ENCODE assay signal across 9 cellular contexts in the genomic region with DNA sequence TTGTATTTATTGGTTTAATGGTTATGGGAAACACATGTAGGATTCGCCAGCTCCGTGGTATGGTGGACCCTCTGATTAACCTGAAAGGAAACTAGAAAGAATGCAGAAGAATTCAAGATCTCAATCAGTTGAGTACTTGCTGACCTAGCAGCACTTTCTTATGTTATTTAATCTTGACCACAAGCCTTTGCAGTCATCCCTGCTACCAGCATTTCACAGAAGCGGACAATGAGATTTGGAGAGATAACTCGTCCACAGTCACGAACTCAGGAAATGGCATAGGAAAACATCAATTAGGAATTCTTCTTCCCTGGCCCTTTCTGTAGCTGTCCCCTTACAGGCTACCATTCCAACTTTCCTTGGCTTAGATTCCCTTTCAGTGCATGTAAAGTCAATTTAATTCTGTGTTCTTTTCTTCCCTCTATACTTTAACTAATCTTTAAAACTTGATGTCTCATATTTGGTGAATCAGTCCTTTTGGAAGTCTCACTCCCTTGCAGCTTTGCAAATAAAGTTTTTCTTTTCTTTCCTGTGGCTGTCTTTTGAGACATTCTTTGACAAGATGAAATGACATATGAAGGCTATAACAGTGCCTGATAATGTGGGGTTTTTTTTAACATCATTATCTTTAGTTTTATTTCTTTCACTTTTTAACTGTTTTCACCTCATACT. TPM values are rescaled to one million over a fixed set of nuclear protein-coding genes. Genes with fewer than 3 reads are reported as not detected.
DNase-seq lines count a peak whose midpoint lies in the region; ATAC-seq and TF ChIP-seq lines count a peak whose summit lies in the region.
"Had no signal": no experiment of that assay in that cellular context is flagged by ENCODE, and none has a peak within 500 bp of the region (broad histone marks: within the 10 kb centered on the region; RNA-seq: fewer than 3 reads in every experiment).

No MANE protein-coding gene starts in this region.

- H3K9me3 ChIP-seq in body of pancreas = no peaks in the 10 kb centered on the region

- H3K27ac Mint-ChIP-seq in endothelial cell (ENCODE audit: unreplicated experiment) (peak overlapping the region; percentile 86), osteocyte (ENCODE audit: unreplicated experiment) (peak overlapping the region; percentile 28)

- no peaks in the 10 kb centered on the region for H3K36me3 ChIP-seq in body of pancreas (replicated peaks in 1 of 2; ENCODE audit: insufficient read depth in 1 of 2, low read depth in 2 of 2)

- H3K4me1 Mint-ChIP-seq in endothelial cell (ENCODE audit: unreplicated experiment) (peaks cover 45% of the 10 kb centered on the region), osteocyte (ENCODE audit: unreplicated experiment) (peaks cover 38% of the 10 kb centered on the region)

- ATAC-seq in GM18505 (IDR thresholded peaks at IDR 0.05; ENCODE audit: unreplicated experiment) (no peak), left colon (no peak), body of pancreas (no peak), GM18907 (IDR thresholded peaks at IDR 0.05; ENCODE audit: unreplicated experiment) (no peak)

- H3K27me3 Mint-ChIP-seq in endothelial cell (ENCODE audit: unreplicated experiment) = peaks cover 21% of the 10 kb centered on the region
- peaks cover 31% of the 10 kb centered on the region for H3K27me3 Mint-ChIP-seq in osteocyte (ENCODE audit: unreplicated experiment)

- TF ChIP-seq CTCF in endothelial cell (IDR thresholded peaks at IDR 0.05; ENCODE audit: unreplicated experiment) (no peak), osteocyte (IDR thresholded peaks at IDR 0.05) (no peak), body of pancreas (IDR thresholded peaks at IDR 0.05) (no peak)

- H3K27ac ChIP-seq in body of pancreas = peak overlapping the region in 1 of 4 donors; percentile 26

- peak; percentile 85 for DNase-seq in Daoy (ENCODE audit: low read depth)
- DNase-seq in RPMI7951 (ENCODE audit: low read depth) = peak; percentile 95
- peak; percentile 31 for DNase-seq in endothelial cell (ENCODE audit: low spot score)
- DNase-seq in osteocyte (ENCODE audit: extremely low spot score, unreplicated experiment) = no peak
- no peak for DNase-seq in left colon
- DNase-seq in body of pancreas = no peak
- DNase-seq: T-helper 2 cell had no signal

- intact Hi-C loops in left colon (cut with DNase I, micrococcal nuclease) (no loop called here), body of pancreas (cut with DNase I) (loop anchor here (10.0 kb wide), 1 partner anchor 172 kb away; no protein-coding TSS in a partner anchor)

- H3K4me3 Mint-ChIP-seq in endothelial cell (ENCODE audit: unreplicated experiment) (peak overlapping the region; percentile 48), osteocyte (ENCODE audit: unreplicated experiment) (no peak overlapping the region)

- 51 to 58% methylated on average over 5 of the region's 5 CpGs for WGBS in body of pancreas, 2 donors

- peaks cover 25% of the 10 kb centered on the region for H3K4me1 ChIP-seq in body of pancreas

- TF ChIP-seq POLR2A in GM18505 (IDR thresholded peaks at IDR 0.05; ENCODE audit: borderline replicate concordance, extremely low read depth, insufficient read depth, insufficient read length) (no peak), body of pancreas (IDR thresholded peaks at IDR 0.05) (no peak)

- peaks cover 6% of the 10 kb centered on the region for H3K36me3 Mint-ChIP-seq in endothelial cell (ENCODE audit: low read depth, unreplicated experiment)
- no peaks in the 10 kb centered on the region for H3K36me3 Mint-ChIP-seq in osteocyte (ENCODE audit: unreplicated experiment)

- H3K27me3 ChIP-seq in body of pancreas = no peaks in the 10 kb centered on the region

- no peak overlapping the region for H3K4me3 ChIP-seq in body of pancreas

- H3K9me3 Mint-ChIP-seq in endothelial cell (ENCODE audit: unreplicated experiment) (no peaks in the 10 kb centered on the region), osteocyte (ENCODE audit: unreplicated experiment) (no peaks in the 10 kb centered on the region)

RNA-seq across cellular contexts. Expression of a gene that starts 1.3 kb away (rescaled TPM):
- total RNA-seq in Daoy (2014; rRNA removed; shearing (Covaris generic)) = 30.7 and 33.3 TPM in 2 replicates
- 49.6 and 50.3 TPM in 2 replicates for total RNA-seq in RPMI7951 (2014; rRNA removed; shearing (Covaris generic))
- 69.7 TPM for total RNA-seq in endothelial cell (ENCODE audit: unreplicated experiment)
- 30.2 and 32.0 TPM in 2 replicates for total RNA-seq in osteocyte
- 100 to 1,000 TPM; 147 to 157 TPM for total RNA-seq in left colon
- total RNA-seq in body of pancreas = 10 to 100 TPM; 15.5 to 39.4 TPM

Comparison
In these comparisons a context has a peak if more than half of its experiments do, and no peak if none do; other contexts are left out.
1. DNase-seq: peak in Daoy (single experiment), RPMI7951 (single experiment) and endothelial cell (single experiment); none in osteocyte (single experiment), left colon (0 of 2) and body of pancreas (0 of 4).